9 cellular contexts compared by ENCODE assay signal in the genomic region with DNA sequence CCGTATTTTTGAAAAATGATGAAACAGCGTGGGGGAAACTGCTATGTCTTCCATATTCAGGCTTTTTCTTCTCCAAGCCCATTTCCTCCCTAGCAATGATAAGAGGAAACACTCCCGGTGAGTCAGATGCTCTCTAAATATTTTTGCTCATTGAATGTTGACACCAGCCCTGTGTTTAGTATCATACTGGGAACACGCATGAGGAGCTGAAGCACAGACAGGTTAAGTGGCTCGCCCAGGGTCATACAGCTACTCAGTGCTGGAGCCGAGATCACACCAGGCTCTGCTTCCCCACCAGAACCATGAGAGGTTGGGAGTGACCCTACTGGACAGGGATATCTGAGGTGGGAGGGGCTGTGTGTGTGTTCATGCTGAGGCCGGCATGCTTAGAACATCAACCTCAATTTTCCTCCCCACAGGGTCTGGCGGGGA. TPM values are rescaled to one million over a fixed set of nuclear protein-coding genes. Genes with fewer than 3 reads are reported as not detected.
DNase-seq lines count a peak whose midpoint lies in the region; ATAC-seq and TF ChIP-seq lines count a peak whose summit lies in the region.
"Had no signal": no experiment of that assay in that cellular context is flagged by ENCODE, and none has a peak within 500 bp of the region (broad histone marks: within the 10 kb centered on the region; RNA-seq: fewer than 3 reads in every experiment).

No MANE protein-coding gene starts in this region.

- no peak for DNase-seq in activated T-cell treated with anti-CD3 and anti-CD28 coated beads, Interleukin-2, amount 50 U/mL, for 72 hours
- no peak for DNase-seq in activated T-cell treated with anti-CD3 and anti-CD28 coated beads, Interleukin-2, amount 50 U/mL, for 48 hours
- DNase-seq in RKO (ENCODE audit: low spot score) = peak; percentile 45
- DNase-seq in fibroblast of lung (ENCODE audit: low read depth in 2 of 2) = peak; percentile 46 to 77
- DNase-seq in stimulated activated naive CD8-positive, alpha-beta T cell treated with anti-CD3 and anti-CD28 coated beads, Interleukin-15, Interleukin-2, amounts not matched to agents 100 U/mL and 50 U/mL, for 24 hours = no peak
- no peak for DNase-seq in DMS79 treated with DMSO at 0.1 percent for 48 hours (lab: John Stamatoyannopoulos, UW)
- DNase-seq in NCI-H146 treated with DMSO at 0.1 percent for 48 hours (lab: John Stamatoyannopoulos, UW; ENCODE audit: unreplicated experiment) = no peak

- H3K27me3 ChIP-seq in fibroblast of lung (ENCODE audit: control insufficient read depth, insufficient read depth, low read length) = no peaks in the 10 kb centered on the region

- no peaks in the 10 kb centered on the region for H4K20me1 ChIP-seq in fibroblast of lung (ENCODE audit: control insufficient read depth, extremely low read depth, insufficient read depth, low read length)

- no peaks in the 10 kb centered on the region for H3K9me3 ChIP-seq in fibroblast of lung (ENCODE audit: control insufficient read depth, insufficient read depth, low read depth, low read length)
- H3K9me3 ChIP-seq: thoracic aorta had no signal

- H3K36me3 ChIP-seq in fibroblast of lung (ENCODE audit: control insufficient read depth, insufficient read depth, low read length) = no peaks in the 10 kb centered on the region
- H3K36me3 ChIP-seq: thoracic aorta had no signal

- H3K36me3 Mint-ChIP-seq in activated T-cell treated with anti-CD3 and anti-CD28 coated beads, Interleukin-2, amount 50 U/mL, for 72 hours (ENCODE audit: insufficient read depth in 2 of 2) = peaks cover 6 to 7% of the 10 kb centered on the region in 2 donors

- no peak overlapping the region for H3K9ac ChIP-seq in fibroblast of lung (ENCODE audit: insufficient read depth, low read length)

- no peak overlapping the region for H3K4me3 ChIP-seq in fibroblast of lung (replicated peaks in 1 of 4; ENCODE audit: control extremely low read depth in 1 of 4, insufficient read depth in 1 of 4, low read depth in 3 of 4, low read length in 4 of 4)
- H3K4me3 ChIP-seq: thoracic aorta had no signal

- H3K27ac Mint-ChIP-seq in activated T-cell treated with anti-CD3 and anti-CD28 coated beads, Interleukin-2, amount 50 U/mL, for 72 hours = peak overlapping the region; percentile 58

- H3K4me1 ChIP-seq in fibroblast of lung (ENCODE audit: control insufficient read depth, extremely low read depth, insufficient read depth, low read length) = peaks cover 8% of the 10 kb centered on the region

- TF ChIP-seq CTCF in fibroblast of lung (conservative IDR thresholded peaks at IDR 0.05 in 1 of 2, IDR thresholded peaks at IDR 0.05 in 1 of 2; ENCODE audit: low read depth in 1 of 2, low read length in 2 of 2) = no peak

- H3K79me2 ChIP-seq in fibroblast of lung (ENCODE audit: control insufficient read depth, insufficient read depth, low read length) = no peaks in the 10 kb centered on the region

- peak in 1 of 2 donors; percentile 10 for ATAC-seq in activated T-cell treated with anti-CD3 and anti-CD28 coated beads, Interleukin-2, amount 50 U/mL, for 72 hours (replicated peaks in 1 of 2)
- ATAC-seq in stimulated activated naive CD8-positive, alpha-beta T cell treated with anti-CD3 and anti-CD28 coated beads, Interleukin-15, Interleukin-2, amounts not matched to agents 100 U/mL and 50 U/mL, for 24 hours = peak; percentile 16
- no peak for ATAC-seq in HG02571 (IDR thresholded peaks at IDR 0.05; ENCODE audit: unreplicated experiment)

- peaks cover 41% of the 10 kb centered on the region for H3K4me1 Mint-ChIP-seq in activated T-cell treated with anti-CD3 and anti-CD28 coated beads, Interleukin-2, amount 50 U/mL, for 72 hours (ENCODE audit: low read depth)

- H3K9me3 Mint-ChIP-seq in activated T-cell treated with anti-CD3 and anti-CD28 coated beads, Interleukin-2, amount 50 U/mL, for 72 hours = peaks cover 6 to 9% of the 10 kb centered on the region in 2 donors

- H2AFZ ChIP-seq in fibroblast of lung (ENCODE audit: low read length) = peak overlapping the region; percentile 39

- H3K27me3 Mint-ChIP-seq in activated T-cell treated with anti-CD3 and anti-CD28 coated beads, Interleukin-2, amount 50 U/mL, for 72 hours (ENCODE audit: low read depth) = no peaks in the 10 kb centered on the region

- peak overlapping the region; percentile 72 to 82 for H3K4me3 Mint-ChIP-seq in activated T-cell treated with anti-CD3 and anti-CD28 coated beads, Interleukin-2, amount 50 U/mL, for 72 hours

- peak overlapping the region; percentile 54 for H3K27ac ChIP-seq in fibroblast of lung (ENCODE audit: insufficient read depth, low read length)
- H3K27ac ChIP-seq: thoracic aorta had no signal

- peak overlapping the region; percentile 30 for H3K4me2 ChIP-seq in fibroblast of lung (ENCODE audit: extremely low read depth, insufficient read depth, low read length)

RNA-seq across cellular contexts. Expression of gene ADGRG1, which starts 37.8 kb away (rescaled TPM):
- total RNA-seq in activated T-cell treated with anti-CD3 and anti-CD28 coated beads, Interleukin-2, amount 50 U/mL, for 72 hours = 10 to 100 TPM in 1 of 2 donors, 1 to 10 TPM in 1; 9.0 to 21.3 TPM
- 0.51 and 1.8 TPM in 2 replicates for total RNA-seq in fibroblast of lung
- polyA plus RNA-seq in fibroblast of lung = 1.6 and 7.2 TPM in 2 replicates
- 4.4 and 12.2 TPM in 2 replicates for polyA plus RNA-seq in fibroblast of lung (2012)
- polyA minus RNA-seq in fibroblast of lung (ENCODE audit: low replicate concordance) = 10.7 and 27.9 TPM in 2 replicates

RNA-seq across cellular contexts. Expression of gene ADGRG5, which starts 48.2 kb away (rescaled TPM):
- 1 to 10 TPM; 3.9 to 9.3 TPM for total RNA-seq in activated T-cell treated with anti-CD3 and anti-CD28 coated beads, Interleukin-2, amount 50 U/mL, for 72 hours
- not detected in 2 replicates for total RNA-seq in fibroblast of lung
- polyA plus RNA-seq in fibroblast of lung = not detected in 2 replicates
- not detected in 2 replicates for polyA plus RNA-seq in fibroblast of lung (2012)
- polyA minus RNA-seq in fibroblast of lung (ENCODE audit: low replicate concordance) = not detected in 2 replicates

RNA-seq across cellular contexts. Expression of gene CCDC102A, which starts 54.3 kb away (rescaled TPM):
- 10 to 100 TPM in 1 of 2 donors, 1 to 10 TPM in 1; 8.1 to 14.6 TPM for total RNA-seq in activated T-cell treated with anti-CD3 and anti-CD28 coated beads, Interleukin-2, amount 50 U/mL, for 72 hours
- 13.6 and 16.7 TPM in 2 replicates for total RNA-seq in fibroblast of lung
- polyA plus RNA-seq in fibroblast of lung = 4.4 and 7.1 TPM in 2 replicates
- 4.0 and 6.2 TPM in 2 replicates for polyA plus RNA-seq in fibroblast of lung (2012)
- 4.4 and 12.8 TPM in 2 replicates for polyA minus RNA-seq in fibroblast of lung (ENCODE audit: low replicate concordance)

Comparison
In these comparisons a context has a peak if more than half of its experiments do, and no peak if none do; other contexts are left out.
1. DNase-seq: peak in RKO (single experiment) and fibroblast of lung (2 of 2); none in activated T-cell treated with anti-CD3 and anti-CD28 coated beads, Interleukin-2, amount 50 U/mL, for 72 hours (0 of 2), activated T-cell treated with anti-CD3 and anti-CD28 coated beads, Interleukin-2, amount 50 U/mL, for 48 hours (0 of 2), stimulated activated naive CD8-positive, alpha-beta T cell treated with anti-CD3 and anti-CD28 coated beads, Interleukin-15, Interleukin-2, amounts not matched to agents 100 U/mL and 50 U/mL, for 24 hours (single experiment), DMS79 treated with DMSO at 0.1 percent for 48 hours (single experiment) and NCI-H146 treated with DMSO at 0.1 percent for 48 hours (single experiment).